8 cellular contexts compared by ENCODE assay signal in the genomic region with DNA sequence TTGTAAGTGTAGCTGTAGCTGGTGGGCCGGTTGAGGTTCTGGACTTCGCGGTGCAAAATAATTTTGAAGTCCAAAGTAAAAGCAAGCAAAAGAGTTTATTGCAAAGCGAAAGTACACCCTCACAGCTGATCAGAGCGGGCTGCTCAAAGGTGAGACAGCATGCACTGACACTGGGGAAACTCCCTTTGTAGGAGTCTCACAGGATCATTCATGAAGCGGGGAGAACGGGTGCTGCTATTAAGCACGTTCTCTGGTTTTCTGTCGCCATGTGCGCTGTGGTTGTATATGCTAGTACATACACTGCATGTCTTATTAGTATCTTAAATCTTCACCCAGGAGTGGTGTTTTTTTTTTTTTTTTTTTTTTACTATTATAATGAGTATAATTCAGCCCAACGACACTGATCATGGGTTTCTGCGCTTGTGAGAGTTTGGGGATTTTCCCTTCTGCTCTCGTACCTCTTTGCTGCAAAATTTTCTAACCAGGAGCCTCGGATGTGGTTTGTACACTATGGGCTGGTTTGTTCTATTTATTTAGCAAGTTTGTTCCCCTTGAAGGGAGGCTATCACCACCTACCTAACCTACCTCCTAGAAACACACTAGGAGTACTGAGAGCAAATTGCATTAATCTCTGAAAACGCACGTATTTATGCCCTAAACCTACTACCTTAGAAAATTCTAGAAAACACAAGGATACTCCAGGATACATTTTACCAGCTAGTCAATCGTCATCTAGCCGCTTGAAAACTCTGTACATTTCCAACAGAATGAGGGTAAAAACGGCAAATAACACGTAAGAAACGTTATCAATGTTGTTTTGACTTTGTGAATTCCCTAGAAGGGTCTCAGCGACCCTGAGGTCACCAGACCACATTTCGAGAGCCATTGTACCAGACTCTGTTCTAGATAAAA. TPM values are rescaled to one million over a fixed set of nuclear protein-coding genes. Genes with fewer than 3 reads are reported as not detected.
DNase-seq lines count a peak whose midpoint lies in the region; ATAC-seq and TF ChIP-seq lines count a peak whose summit lies in the region.

No MANE protein-coding gene starts in this region.

- 59% methylated on average over 23 of the region's 23 CpGs for WGBS in hepatocyte (ENCODE audit: low lambda C conversion rate, missing lambda C conversion rate)

- CTCF ChIA-PET in PC-9 (lab: Charles Lee), result interaction anchor here (0.5 to 1.0 kb wide), 3 partner anchors 22 to 850 kb away, joined by 3 to 5 read pairs (median 3); no protein-coding TSS in a partner anchor

- peak overlapping the region; percentile 96 for H3K4me2 ChIP-seq in PC-9
- peak overlapping the region; percentile 79 for H3K4me2 ChIP-seq in hepatocyte

- H4K20me1 ChIP-seq in PC-9 (ENCODE audit: insufficient read depth) (no peaks in the 10 kb centered on the region), hepatocyte (ENCODE audit: insufficient read depth, poor library complexity, severe bottlenecking) (no peaks in the 10 kb centered on the region)

- no peak for DNase-seq in PC-9
- DNase-seq in activated naive CD4-positive, alpha-beta T cell (lab: John Stamatoyannopoulos, UW), result peak; percentile 27 to 45 (median 38)
- peak; percentile 52 for DNase-seq in hepatocyte (ENCODE audit: low spot score)
- peak; percentile 59 for DNase-seq in stimulated activated CD4-positive, alpha-beta T cell treated with anti-CD3 and anti-CD28 coated beads, Interleukin-12 subunit alpha, Interleukin-12 subunit beta, amount 100 ng/mL, for 4 hours
- DNase-seq in NCI-H1930 (lab: John Stamatoyannopoulos, UW), result no peak
- no peak for DNase-seq in DMS 273 (lab: John Stamatoyannopoulos, UW; ENCODE audit: unreplicated experiment)

- H3K9me2 ChIP-seq in PC-9 (ENCODE audit: insufficient read depth) (no peaks in the 10 kb centered on the region), hepatocyte (replicated peaks; ENCODE audit: insufficient read depth) (no peaks in the 10 kb centered on the region)

- POLR2A ChIA-PET in PC-9 (lab: Charles Lee; ENCODE audit: unreplicated experiment), result no interaction called here

- H3K27me3 ChIP-seq in PC-9 (ENCODE audit: insufficient read depth, low read depth) (no peaks in the 10 kb centered on the region), hepatocyte (no peaks in the 10 kb centered on the region)

- H3F3A ChIP-seq in PC-9 (ENCODE audit: insufficient read depth, low read depth), result no peaks in the 10 kb centered on the region

- intact Hi-C loops in PC-9 (cut with micrococcal nuclease; ENCODE audit: unreplicated experiment), result loop anchor here (5.0 kb wide), 1 partner anchor 555 kb away; no protein-coding TSS in a partner anchor

- no peaks in the 10 kb centered on the region for H3K9me3 ChIP-seq in PC-9 (ENCODE audit: insufficient read depth, low read depth)
- H3K9me3 ChIP-seq in hepatocyte (ENCODE audit: low read depth), result no peaks in the 10 kb centered on the region

- H2AFZ ChIP-seq in PC-9, result peak overlapping the region; percentile 96
- H2AFZ ChIP-seq in hepatocyte, result peak overlapping the region; percentile 95

- peak overlapping the region; percentile 74 for H3K4me3 ChIP-seq in PC-9
- H3K4me3 ChIP-seq in hepatocyte, result peak overlapping the region; percentile 82

- ATAC-seq in GM18519 (IDR thresholded peaks at IDR 0.05; ENCODE audit: low FRiP score, unreplicated experiment) (peak; percentile 57), HG02852 (IDR thresholded peaks at IDR 0.05; ENCODE audit: unreplicated experiment) (peak; percentile 62)

- TF ChIP-seq CTCF in PC-9 (conservative IDR thresholded peaks at IDR 0.05) (no peak), hepatocyte (IDR thresholded peaks at IDR 0.05; ENCODE audit: poor library complexity) (no peak)

- H3K36me3 ChIP-seq in PC-9 (ENCODE audit: low read depth) (no peaks in the 10 kb centered on the region), hepatocyte (replicated peaks; ENCODE audit: insufficient read depth, low read depth) (no peaks in the 10 kb centered on the region)

- H3K4me1 ChIP-seq in PC-9 (replicated peaks; ENCODE audit: insufficient read depth) (peaks cover 7% of the 10 kb centered on the region; the same call in 1 of the 2 replicates), hepatocyte (ENCODE audit: insufficient read depth) (peaks cover 9% of the 10 kb centered on the region)

- BruUV-seq in PC-9 (replicated peaks; lab: Mats Ljungman, UMichigan), result no TSS peak

- no peak overlapping the region for H3K27ac ChIP-seq in PC-9
- peak overlapping the region; percentile 79 for H3K27ac ChIP-seq in hepatocyte

- H3K79me2 ChIP-seq in PC-9 (ENCODE audit: low read depth) (no peaks in the 10 kb centered on the region), hepatocyte (peaks cover 19% of the 10 kb centered on the region)

RNA-seq across cellular contexts. Expression of a gene that starts 1.3 kb away (rescaled TPM):
- total RNA-seq in PC-9 (2021) (5.7 and 10.0 TPM in 2 replicates), hepatocyte (10.6 and 12.4 TPM in 2 replicates)
- 1.4 and 2.0 TPM in 2 replicates for polyA plus RNA-seq in hepatocyte

Comparison
In these comparisons a context has a peak if more than half of its experiments do, and no peak if none do; other contexts are left out.
1. DNase-seq: peak in activated naive CD4-positive, alpha-beta T cell (4 of 4), hepatocyte (single experiment) and stimulated activated CD4-positive, alpha-beta T cell treated with anti-CD3 and anti-CD28 coated beads, Interleukin-12 subunit alpha, Interleukin-12 subunit beta, amount 100 ng/mL, for 4 hours (single experiment); none in PC-9 (0 of 2), NCI-H1930 (0 of 2) and DMS 273 (single experiment).